ENCODE assay signal across 19 cellular contexts in the genomic region with DNA sequence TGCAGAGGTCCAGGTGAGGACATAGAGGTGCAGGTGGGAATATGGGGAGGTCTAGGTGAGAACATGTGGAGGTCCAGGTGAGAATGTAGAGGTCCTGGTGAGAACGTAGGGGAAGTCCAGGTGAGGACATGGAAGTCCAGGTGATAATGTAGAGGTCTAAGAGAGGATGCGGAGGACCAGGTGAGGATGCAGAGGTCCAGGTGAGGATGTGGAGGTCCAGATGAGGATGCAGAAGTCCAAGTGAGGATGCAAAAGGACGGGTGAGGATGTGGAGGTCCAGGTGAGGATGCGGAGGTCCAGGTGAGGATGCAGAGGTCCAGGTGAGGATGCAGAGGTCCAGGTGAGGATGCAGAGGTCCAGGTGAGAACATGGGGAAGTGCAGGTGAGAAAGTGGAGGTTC.
DNase-seq lines count a peak whose midpoint lies in the region; ATAC-seq, FAIRE-seq and TF ChIP-seq lines count a peak whose summit lies in the region.
"Had no signal": no experiment of that assay in that cellular context is flagged by ENCODE, and none has a peak within 500 bp of the region (broad histone marks: within the 10 kb centered on the region; RNA-seq: fewer than 3 reads in every experiment).

No MANE protein-coding gene starts in this region.

- H2AFZ ChIP-seq in osteoblast (ENCODE audit: low read length), result no peak overlapping the region
- H2AFZ ChIP-seq: parathyroid adenoma had no signal

- CTCF ChIA-PET in Caco-2 (lab: Charles Lee), result no interaction called here

- H4K20me1 ChIP-seq in osteoblast (ENCODE audit: insufficient read depth, low read length), result no peaks in the 10 kb centered on the region

- H3K27ac Mint-ChIP-seq in Caco-2 (ENCODE audit: unreplicated experiment), result no peak overlapping the region
- no peak overlapping the region for H3K27ac Mint-ChIP-seq in activated T-helper 1 cell treated with anti-CD3 and anti-CD28 coated beads, Interleukin-12 subunit alpha, Interleukin-12 subunit beta, Interleukin-2, Interleukin-4 antibody, amounts not matched to agents 30 ng/mL and 10 ng/mL and 1 ng/mL, durations not matched to agents 14 hours and 24 hours and 36 hours

- no TSS peak for BruUV-seq in Caco-2 (replicated peaks; lab: Mats Ljungman, UMichigan)

- peaks cover 5% of the 10 kb centered on the region; the same call in 1 of the 2 replicates for H3K4me1 ChIP-seq in Caco-2
- no peaks in the 10 kb centered on the region for H3K4me1 ChIP-seq in osteoblast (ENCODE audit: insufficient read depth, low read length)
- H3K4me1 ChIP-seq: lower lobe of right lung had no signal

- POLR2A ChIA-PET in Caco-2 (lab: Charles Lee), result no interaction called here

- peaks cover 24% of the 10 kb centered on the region for H3K27me3 Mint-ChIP-seq in Caco-2 (ENCODE audit: insufficient read depth, unreplicated experiment)
- H3K27me3 Mint-ChIP-seq in activated T-helper 1 cell treated with anti-CD3 and anti-CD28 coated beads, Interleukin-12 subunit alpha, Interleukin-12 subunit beta, Interleukin-2, Interleukin-4 antibody, amounts not matched to agents 30 ng/mL and 10 ng/mL and 1 ng/mL, durations not matched to agents 14 hours and 24 hours and 36 hours (ENCODE audit: insufficient read depth), result peaks cover 47% of the 10 kb centered on the region

- FAIRE-seq in urothelium cell line (lab: Jason Lieb, UNC), result no peak

- intact Hi-C loops in Caco-2 (cut with micrococcal nuclease; ENCODE audit: unreplicated experiment), result no loop called here
- intact Hi-C loops in activated T-helper 1 cell treated with anti-CD3 and anti-CD28 coated beads, Interleukin-12 subunit alpha, Interleukin-12 subunit beta, Interleukin-2, Interleukin-4 antibody, amounts not matched to agents 30 ng/mL and 10 ng/mL and 1 ng/mL, durations not matched to agents 14 hours and 24 hours and 36 hours (cut with micrococcal nuclease), result loop anchor here (2.0 kb wide), 1 partner anchor 373 kb away; no protein-coding TSS in a partner anchor

- H3K27me3 ChIP-seq in Caco-2 (replicated peaks; ENCODE audit: control insufficient read depth, insufficient read depth, low read length) (no peaks in the 10 kb centered on the region), osteoblast (ENCODE audit: insufficient read depth, low read length) (peaks cover 43% of the 10 kb centered on the region)

- peaks cover 7% of the 10 kb centered on the region for H3K4me1 Mint-ChIP-seq in Caco-2 (ENCODE audit: low read depth, unreplicated experiment)
- no peaks in the 10 kb centered on the region for H3K4me1 Mint-ChIP-seq in activated T-helper 1 cell treated with anti-CD3 and anti-CD28 coated beads, Interleukin-12 subunit alpha, Interleukin-12 subunit beta, Interleukin-2, Interleukin-4 antibody, amounts not matched to agents 30 ng/mL and 10 ng/mL and 1 ng/mL, durations not matched to agents 14 hours and 24 hours and 36 hours (ENCODE audit: low read depth)

- H3K9me3 ChIP-seq in Caco-2, result no peaks in the 10 kb centered on the region
- H3K9me3 ChIP-seq in osteoblast (ENCODE audit: low read depth, low read length), result no peaks in the 10 kb centered on the region
- H3K9me3 ChIP-seq: esophagus squamous epithelium, gastrocnemius medialis, lower lobe of right lung, sigmoid colon had no signal

- H3K4me2 ChIP-seq in osteoblast (ENCODE audit: insufficient read depth, low read length), result no peak overlapping the region

- no peak for ATAC-seq in HG02852 (IDR thresholded peaks at IDR 0.05; ENCODE audit: unreplicated experiment)
- ATAC-seq: activated T-cell treated with anti-CD3 and anti-CD28 coated beads, Interleukin-2, amount 50 U/mL, for 4 hours; gastrocnemius medialis; lower lobe of right lung had no signal

- no peaks in the 10 kb centered on the region for H3K9me3 Mint-ChIP-seq in Caco-2 (ENCODE audit: unreplicated experiment)
- no peaks in the 10 kb centered on the region for H3K9me3 Mint-ChIP-seq in activated T-helper 1 cell treated with anti-CD3 and anti-CD28 coated beads, Interleukin-12 subunit alpha, Interleukin-12 subunit beta, Interleukin-2, Interleukin-4 antibody, amounts not matched to agents 30 ng/mL and 10 ng/mL and 1 ng/mL, durations not matched to agents 14 hours and 24 hours and 36 hours
- H3K9me3 Mint-ChIP-seq: activated T-cell treated with anti-CD3 and anti-CD28 coated beads, Interleukin-2, amount 50 U/mL, for 4 hours had no signal

- H3K36me3 ChIP-seq in Caco-2 (ENCODE audit: control insufficient read depth, insufficient read depth, low read length) (no peaks in the 10 kb centered on the region), osteoblast (ENCODE audit: insufficient read depth, low read length) (no peaks in the 10 kb centered on the region)
- H3K36me3 ChIP-seq: esophagus squamous epithelium, gastrocnemius medialis, lower lobe of right lung, sigmoid colon had no signal

- H3K79me2 ChIP-seq in osteoblast (ENCODE audit: insufficient read depth, low read length), result no peaks in the 10 kb centered on the region
- H3K79me2 ChIP-seq: parathyroid adenoma had no signal

- H3K4me3 ChIP-seq in Caco-2 (ENCODE audit: low read depth, low read length) (no peak overlapping the region), osteoblast (ENCODE audit: insufficient read depth, low read length) (no peak overlapping the region)
- H3K4me3 ChIP-seq: esophagus squamous epithelium, gastrocnemius medialis, lower lobe of right lung, sigmoid colon had no signal

- peak overlapping the region; percentile 14 for H3K4me3 Mint-ChIP-seq in Caco-2 (ENCODE audit: unreplicated experiment)
- peak overlapping the region; percentile 3 for H3K4me3 Mint-ChIP-seq in activated T-helper 1 cell treated with anti-CD3 and anti-CD28 coated beads, Interleukin-12 subunit alpha, Interleukin-12 subunit beta, Interleukin-2, Interleukin-4 antibody, amounts not matched to agents 30 ng/mL and 10 ng/mL and 1 ng/mL, durations not matched to agents 14 hours and 24 hours and 36 hours
- H3K4me3 Mint-ChIP-seq: activated T-cell treated with anti-CD3 and anti-CD28 coated beads, Interleukin-2, amount 50 U/mL, for 4 hours had no signal

- H3K36me3 Mint-ChIP-seq in Caco-2 (ENCODE audit: insufficient read depth, unreplicated experiment), result no peaks in the 10 kb centered on the region
- H3K36me3 Mint-ChIP-seq in activated T-helper 1 cell treated with anti-CD3 and anti-CD28 coated beads, Interleukin-12 subunit alpha, Interleukin-12 subunit beta, Interleukin-2, Interleukin-4 antibody, amounts not matched to agents 30 ng/mL and 10 ng/mL and 1 ng/mL, durations not matched to agents 14 hours and 24 hours and 36 hours (ENCODE audit: low read depth), result no peaks in the 10 kb centered on the region

- no peak overlapping the region for H3K27ac ChIP-seq in osteoblast (ENCODE audit: low read depth, low read length)
- H3K27ac ChIP-seq: esophagus squamous epithelium, gastrocnemius medialis, lower lobe of right lung, parathyroid adenoma, sigmoid colon had no signal

- TF ChIP-seq CTCF in Caco-2 (IDR thresholded peaks at IDR 0.05; ENCODE audit: insufficient read depth in 1 of 2, low read depth in 1 of 2, low read length in 1 of 2, severe bottlenecking in 1 of 2, unreplicated experiment in 1 of 2), result no peak
- TF ChIP-seq CTCF in osteoblast (IDR thresholded peaks at IDR 0.05; ENCODE audit: extremely low read depth, low read depth, low read length), result no peak

- DNase-seq in Caco-2 (no peak), islet precursor cell (peak; percentile 41), osteoblast (ENCODE audit: insufficient read length, low spot score, missing footprints) (peak; percentile 58), urothelium cell line (ENCODE audit: low spot score) (no peak), NCI-H2107 treated with DMSO at 0.1 percent for 48 hours (lab: John Stamatoyannopoulos, UW; ENCODE audit: unreplicated experiment) (no peak)
- no peak for DNase-seq in activated T-helper 1 cell treated with anti-CD3 and anti-CD28 coated beads, Interleukin-12 subunit alpha, Interleukin-12 subunit beta, Interleukin-2, Interleukin-4 antibody, amounts not matched to agents 30 ng/mL and 10 ng/mL and 1 ng/mL, durations not matched to agents 14 hours and 24 hours and 36 hours (ENCODE audit: low spot score)
- DNase-seq: activated CD4-positive, alpha-beta T cell treated with anti-CD3 and anti-CD28 coated beads for 1 hour; activated naive CD4-positive, alpha-beta T cell treated with anti-CD3 and anti-CD28 coated beads, Interleukin-2, amount 50 U/mL, for 16 hours; activated T-cell treated with anti-CD3 and anti-CD28 coated beads, Interleukin-2, amount 50 U/mL, for 4 hours; effector CD8-positive, alpha-beta T cell; esophagus squamous epithelium; gastrocnemius medialis; hypothalamus; KBM-7; lower lobe of right lung; sigmoid colon; stimulated activated CD4-positive, alpha-beta T cell treated with anti-CD3 and anti-CD28 coated beads, Interleukin-15, amount 100 ng/mL, for 24 hours had no signal

Comparison
In these comparisons a context has a peak if more than half of its experiments do, and no peak if none do; other contexts are left out.
1. DNase-seq: peak in islet precursor cell (single experiment) and osteoblast (single experiment); none in Caco-2 (0 of 2), activated T-helper 1 cell treated with anti-CD3 and anti-CD28 coated beads, Interleukin-12 subunit alpha, Interleukin-12 subunit beta, Interleukin-2, Interleukin-4 antibody, amounts not matched to agents 30 ng/mL and 10 ng/mL and 1 ng/mL, durations not matched to agents 14 hours and 24 hours and 36 hours (single experiment), urothelium cell line (single experiment) and NCI-H2107 treated with DMSO at 0.1 percent for 48 hours (single experiment).